ENCODE assay signal across 20 cellular contexts in genomic region chr2:150517951-150518680, GRCh38. TPM values are rescaled to one million over a fixed set of nuclear protein-coding genes. Genes with fewer than 3 reads are reported as not detected.
DNase-seq lines count a peak whose midpoint lies in the region; TF ChIP-seq lines count a peak whose summit lies in the region.
"Had no signal": no experiment of that assay in that cellular context is flagged by ENCODE, and none has a peak within 500 bp of the region (broad histone marks: within the 10 kb centered on the region; RNA-seq: fewer than 3 reads in every experiment).

No MANE protein-coding gene starts in this region.

- no peak overlapping the region for H3K4me3 ChIP-seq in fibroblast of the aortic adventitia (ENCODE audit: low read depth, low read length)
- no peak overlapping the region for H3K4me3 ChIP-seq in skeletal muscle cell (ENCODE audit: low read depth, low read length)
- H3K4me3 ChIP-seq: colonic mucosa, Peyer's patch, right lobe of liver, thoracic aorta had no signal

- TF ChIP-seq CTCF in fibroblast of the aortic adventitia (IDR thresholded peaks at IDR 0.05; ENCODE audit: insufficient read depth, low read length) = no peak
- no peak for TF ChIP-seq CTCF in GM20000 (IDR thresholded peaks at IDR 0.05; ENCODE audit: extremely low read depth, missing control alignments)

- DNase-seq in GM04503 (ENCODE audit: low read depth) (peak; percentile 72), amniotic epithelial cell (ENCODE audit: low read depth) (peak; percentile 71), fibroblast of the aortic adventitia (ENCODE audit: low read depth) (peak; percentile 67), skeletal muscle cell (ENCODE audit: low read depth) (peak; percentile 67), NCI-H1417 treated with DMSO at 0.1 percent for 48 hours (lab: John Stamatoyannopoulos, UW) (no peak), NCI-H524 (lab: John Stamatoyannopoulos, UW) (no peak), GM20000 (ENCODE audit: low spot score) (no peak)
- DNase-seq: activated naive CD8-positive, alpha-beta T cell treated with anti-CD3 and anti-CD28 coated beads, Interleukin-2, amount 10 ng/mL, durations not matched to agents 7 days and 5 days; activated T-cell treated with anti-CD3 and anti-CD28 coated beads, Interleukin-2, amount 50 U/mL, for 24 hours; colonic mucosa; hippocampal formation; kidney glomerular epithelial cell; midbrain; NCI-H1048; NCI-H82; Peyer's patch; right lobe of liver; stimulated activated CD4-positive, alpha-beta T cell treated with anti-CD3 and anti-CD28 coated beads, Interleukin-4, amount 100 ng/mL, for 24 hours; stimulated activated CD8-positive, alpha-beta memory T cell treated with anti-CD3 and anti-CD28 coated beads, Interleukin-4, amount 100 ng/mL, for 48 hours had no signal

RNA-seq across cellular contexts. Expression of gene RND3, which starts 30.6 kb away (rescaled TPM):
- 154 and 321 TPM in 2 replicates for total RNA-seq in fibroblast of the aortic adventitia (ENCODE audit: low replicate concordance)
- total RNA-seq: activated naive CD8-positive, alpha-beta T cell treated with anti-CD3 and anti-CD28 coated beads, Interleukin-2, amount 10 ng/mL, durations not matched to agents 7 days and 5 days had no signal

Comparison
In these comparisons a context has a peak if more than half of its experiments do, and no peak if none do; other contexts are left out.
1. DNase-seq: peak in GM04503 (single experiment), amniotic epithelial cell (single experiment), fibroblast of the aortic adventitia (single experiment) and skeletal muscle cell (single experiment); none in NCI-H1417 treated with DMSO at 0.1 percent for 48 hours (single experiment), NCI-H524 (0 of 2) and GM20000 (single experiment).